In genomic region chr9:77514886-77515711, GRCh38 we compare ENCODE assay signal across 11 cellular contexts.
DNase-seq lines count a peak whose midpoint lies in the region; ATAC-seq and TF ChIP-seq lines count a peak whose summit lies in the region.
"Had no signal": no experiment of that assay in that cellular context is flagged by ENCODE, and none has a peak within 500 bp of the region (broad histone marks: within the 10 kb centered on the region; RNA-seq: fewer than 3 reads in every experiment).

No MANE protein-coding gene starts in this region.

- H3K9me3 ChIP-seq in body of pancreas: no peaks in the 10 kb centered on the region

- intact Hi-C loops in body of pancreas (cut with DNase I): no loop called here

- WGBS in body of pancreas, 2 donors: 56 to 70% methylated on average over 9 of the region's 9 CpGs

- no peaks in the 10 kb centered on the region for H3K27me3 ChIP-seq in body of pancreas

- DNase-seq in LHCN-M2 (ENCODE audit: low read depth): peak; percentile 84
- peak in 1 of 4 donors; percentile 31 for DNase-seq in body of pancreas
- peak; percentile 83 for DNase-seq in iris pigment epithelial cell (ENCODE audit: low read depth)
- no peak for DNase-seq in erythroblast (lab: John Stamatoyannopoulos, UW)
- no peak for DNase-seq in islet precursor cell
- DNase-seq: activated CD8-positive, alpha-beta memory T cell treated with anti-CD3 and anti-CD28 coated beads for 24 hours; SHP77; stimulated activated CD4-positive, alpha-beta T cell treated with anti-CD3 and anti-CD28 coated beads, Interleukin-12 subunit alpha, Interleukin-12 subunit beta, amount 100 ng/mL, for 4 hours had no signal

- H3K27ac ChIP-seq in body of pancreas: peak overlapping the region in 1 of 4 donors; percentile 44
- H3K27ac ChIP-seq in temporal lobe (ENCODE audit: low read depth, low read length): peak overlapping the region; percentile 45

- TF ChIP-seq POLR2A in body of pancreas (IDR thresholded peaks at IDR 0.05) (no peak), erythroblast (IDR thresholded peaks at IDR 0.05; ENCODE audit: low read length) (no peak)

- H3K36me3 ChIP-seq in body of pancreas (replicated peaks in 1 of 2; ENCODE audit: insufficient read depth in 1 of 2, low read depth in 2 of 2): no peaks in the 10 kb centered on the region

- ATAC-seq in body of pancreas: peak; percentile 42
- ATAC-seq in HG03439 (IDR thresholded peaks at IDR 0.05; ENCODE audit: unreplicated experiment): no peak
- ATAC-seq in HG03521 (IDR thresholded peaks at IDR 0.05; ENCODE audit: unreplicated experiment): no peak

- H3K4me3 ChIP-seq in body of pancreas: no peak overlapping the region

- H3K4me1 ChIP-seq in body of pancreas: peaks cover 9% of the 10 kb centered on the region

- TF ChIP-seq CTCF in body of pancreas (IDR thresholded peaks at IDR 0.05): no peak

Comparison
In these comparisons a context has a peak if more than half of its experiments do, and no peak if none do; other contexts are left out.
1. DNase-seq: peak in LHCN-M2 (single experiment) and iris pigment epithelial cell (single experiment); none in erythroblast (0 of 2) and islet precursor cell (single experiment).